In the genomic region with DNA sequence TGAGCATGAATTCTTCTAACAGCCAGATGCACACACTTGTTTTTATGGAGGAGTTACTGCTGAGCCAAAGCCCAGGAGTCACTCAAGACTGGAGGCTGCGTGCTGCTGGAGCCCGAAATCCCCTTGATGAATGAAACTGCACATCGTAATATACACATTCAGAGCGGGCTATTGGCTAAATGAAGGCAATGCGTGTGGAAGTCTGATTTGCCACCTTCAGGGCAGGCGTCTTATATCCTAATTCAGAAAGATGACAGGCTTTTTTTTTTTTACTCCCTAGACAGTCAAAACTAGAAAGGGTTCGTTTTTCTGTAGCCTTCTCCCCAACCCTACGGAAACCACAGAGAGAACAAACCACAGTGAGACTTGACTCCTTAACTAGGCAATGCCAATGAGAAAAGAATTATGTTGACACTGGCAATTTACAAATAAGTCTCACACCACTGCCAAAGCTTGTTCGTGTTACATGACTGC, we compare ENCODE assay signal across 9 cellular contexts.
DNase-seq lines count a peak whose midpoint lies in the region; ATAC-seq, FAIRE-seq and TF ChIP-seq lines count a peak whose summit lies in the region.
"Had no signal": no experiment of that assay in that cellular context is flagged by ENCODE, and none has a peak within 500 bp of the region (broad histone marks: within the 10 kb centered on the region; RNA-seq: fewer than 3 reads in every experiment).

No MANE protein-coding gene starts in this region.

- peak overlapping the region in 1 of 2 donors; percentile 81 for H3K4me3 Mint-ChIP-seq in effector memory CD8-positive, alpha-beta T cell

- H3K36me3 ChIP-seq in DOHH2 (ENCODE audit: control insufficient read depth, low read length), result peaks cover 35% of the 10 kb centered on the region

- peaks cover 6% of the 10 kb centered on the region; the same call in 1 of the 2 replicates for H4K20me1 ChIP-seq in DOHH2 (ENCODE audit: control insufficient read depth, insufficient read depth, low read depth, low read length)

- H3K4me1 Mint-ChIP-seq in effector memory CD8-positive, alpha-beta T cell (ENCODE audit: low read depth in 2 of 2), result peaks cover 43 to 58% of the 10 kb centered on the region in 2 donors

- no peak for FAIRE-seq in HTR-8/SVneo (lab: Jason Lieb, UNC)

- no peaks in the 10 kb centered on the region for H3K27me3 ChIP-seq in DOHH2 (ENCODE audit: control insufficient read depth, low read length)

- H3K9me3 ChIP-seq in DOHH2 (ENCODE audit: control insufficient read depth, insufficient read depth, low read length), result no peaks in the 10 kb centered on the region

- H3K4me2 ChIP-seq in DOHH2 (ENCODE audit: low read length), result peak overlapping the region; percentile 76

- peak; percentile 74 for ATAC-seq in GM21423 (IDR thresholded peaks at IDR 0.05; ENCODE audit: unreplicated experiment)
- ATAC-seq in activated CD4-positive, CD25-positive, alpha-beta regulatory T cell treated with anti-CD3 and anti-CD28 coated beads, Interleukin-2, amount 50 U/mL, for 24 hours, result peak; percentile 80 to 84
- ATAC-seq in effector memory CD8-positive, alpha-beta T cell (replicated peaks), result peak; percentile 77

- peak overlapping the region; percentile 72 for H3K27ac ChIP-seq in DOHH2 (ENCODE audit: low read depth, low read length)
- H3K27ac ChIP-seq: VCaP had no signal

- DNase-seq in HTR-8/SVneo (ENCODE audit: insufficient read length, low spot score), result peak; percentile 47
- peak; percentile 70 to 79 (median 72) for DNase-seq in effector memory CD8-positive, alpha-beta T cell
- DNase-seq in stimulated activated CD4-positive, alpha-beta T cell treated with anti-CD3 and anti-CD28 coated beads, Interleukin-2, amount 100 ng/mL, for 4 hours (ENCODE audit: low read depth), result peak; percentile 74
- no peak for DNase-seq in AG08396 (ENCODE audit: low spot score)
- DNase-seq in NCI-H510A treated with DMSO at 0.1 percent for 48 hours (lab: John Stamatoyannopoulos, UW), result no peak

- H3K27ac Mint-ChIP-seq in effector memory CD8-positive, alpha-beta T cell, result peak overlapping the region; percentile 93 to 96

- H3K4me1 ChIP-seq in DOHH2 (ENCODE audit: control insufficient read depth, low read length), result peaks cover 65% of the 10 kb centered on the region

- peaks cover 42% of the 10 kb centered on the region for H3F3A ChIP-seq in DOHH2 (ENCODE audit: control insufficient read depth, insufficient read depth)

- H3K79me2 ChIP-seq in DOHH2 (ENCODE audit: control insufficient read depth, low read length), result peaks cover 51% of the 10 kb centered on the region

- H3K9me2 ChIP-seq in DOHH2 (replicated peaks; ENCODE audit: control insufficient read depth, low read length), result no peaks in the 10 kb centered on the region

- no peak for TF ChIP-seq CTCF in DOHH2 (IDR thresholded peaks at IDR 0.05; ENCODE audit: low read depth, low read length, poor library complexity, severe bottlenecking)

- peak overlapping the region; percentile 72 for H3K4me3 ChIP-seq in DOHH2 (ENCODE audit: low read length)

- H3K27me3 Mint-ChIP-seq in effector memory CD8-positive, alpha-beta T cell, result no peaks in the 10 kb centered on the region

- peaks cover 83% of the 10 kb centered on the region for H3K36me3 Mint-ChIP-seq in effector memory CD8-positive, alpha-beta T cell (ENCODE audit: insufficient read depth)

- H3K9me3 Mint-ChIP-seq in effector memory CD8-positive, alpha-beta T cell, result no peaks in the 10 kb centered on the region

Comparison
In these comparisons a context has a peak if more than half of its experiments do, and no peak if none do; other contexts are left out.
1. DNase-seq: peak in HTR-8/SVneo (single experiment), effector memory CD8-positive, alpha-beta T cell (3 of 3) and stimulated activated CD4-positive, alpha-beta T cell treated with anti-CD3 and anti-CD28 coated beads, Interleukin-2, amount 100 ng/mL, for 4 hours (single experiment); none in AG08396 (single experiment) and NCI-H510A treated with DMSO at 0.1 percent for 48 hours (single experiment).
2. Peak in every context shown above with its lines, with median percentiles within 50 percentile points of each other: ATAC-seq.